In the genomic region with DNA sequence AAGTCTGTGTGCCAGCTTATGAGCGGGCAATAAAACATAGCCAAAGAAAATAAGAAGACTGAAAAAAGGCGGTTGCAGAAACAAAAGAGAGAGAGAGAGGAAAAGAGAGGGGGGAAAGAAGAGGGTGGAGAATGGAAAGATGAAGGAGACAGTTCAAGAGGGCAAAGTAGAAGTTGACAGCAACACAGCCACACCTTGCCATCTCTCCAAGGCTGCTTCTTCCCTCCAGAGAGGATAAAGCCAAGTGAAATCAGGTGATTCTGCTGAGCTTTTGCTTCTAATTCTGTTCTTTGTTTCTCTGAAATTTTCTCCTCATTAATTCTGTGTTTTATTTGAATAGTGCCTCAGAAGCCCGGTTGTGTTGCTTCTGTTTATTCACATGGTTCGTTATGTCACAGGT, we compare ENCODE assay signal across 22 cellular contexts. TPM values are rescaled to one million over a fixed set of nuclear protein-coding genes. Genes with fewer than 3 reads are reported as not detected.
A peak's percentile ranks its signal among the peaks of the same experiment; 100 is the strongest.
DNase-seq lines count a peak whose midpoint lies in the region; ATAC-seq and TF ChIP-seq lines count a peak whose summit lies in the region.
"Had no signal": no experiment of that assay in that cellular context is flagged by ENCODE, and none has a peak within 500 bp of the region (broad histone marks: within the 10 kb centered on the region; RNA-seq: fewer than 3 reads in every experiment).

No MANE protein-coding gene starts in this region.

- H3K36me3 Mint-ChIP-seq in activated naive CD8-positive, alpha-beta T cell treated with anti-CD3 and anti-CD28 coated beads, Interleukin-2, amount 10 ng/mL, durations not matched to agents 7 days and 5 days, result no peaks in the 10 kb centered on the region
- no peaks in the 10 kb centered on the region for H3K36me3 Mint-ChIP-seq in activated naive CD8-positive, alpha-beta T cell treated with anti-CD3 and anti-CD28 coated beads for 36 hours
- H3K36me3 Mint-ChIP-seq: CD4-positive, CD25-positive, alpha-beta regulatory T cell had no signal

- H3K36me3 ChIP-seq in mucosa of descending colon (ENCODE audit: low read depth), result no peaks in the 10 kb centered on the region
- H3K36me3 ChIP-seq: BLaER1 had no signal

- no peaks in the 10 kb centered on the region for H3K27me3 Mint-ChIP-seq in activated naive CD8-positive, alpha-beta T cell treated with anti-CD3 and anti-CD28 coated beads, Interleukin-2, amount 10 ng/mL, durations not matched to agents 7 days and 5 days
- no peaks in the 10 kb centered on the region for H3K27me3 Mint-ChIP-seq in activated naive CD8-positive, alpha-beta T cell treated with anti-CD3 and anti-CD28 coated beads for 36 hours
- H3K27me3 Mint-ChIP-seq: CD4-positive, CD25-positive, alpha-beta regulatory T cell had no signal

- H3K27ac Mint-ChIP-seq in activated naive CD8-positive, alpha-beta T cell treated with anti-CD3 and anti-CD28 coated beads, Interleukin-2, amount 10 ng/mL, durations not matched to agents 7 days and 5 days, result peak overlapping the region; percentile 62
- no peak overlapping the region for H3K27ac Mint-ChIP-seq in activated naive CD8-positive, alpha-beta T cell treated with anti-CD3 and anti-CD28 coated beads for 36 hours
- H3K27ac Mint-ChIP-seq: CD4-positive, CD25-positive, alpha-beta regulatory T cell; T-helper 1 cell treated with Interleukin-12 subunit alpha and Interleukin-12 subunit beta and Interleukin-4 antibody, amounts not matched to agents 30 μg/mL and 1 μg/mL, for 36 hours had no signal

- no peak overlapping the region for H3K4me3 Mint-ChIP-seq in activated naive CD8-positive, alpha-beta T cell treated with anti-CD3 and anti-CD28 coated beads, Interleukin-2, amount 10 ng/mL, durations not matched to agents 7 days and 5 days
- no peak overlapping the region for H3K4me3 Mint-ChIP-seq in activated naive CD8-positive, alpha-beta T cell treated with anti-CD3 and anti-CD28 coated beads for 36 hours
- H3K4me3 Mint-ChIP-seq: CD4-positive, CD25-positive, alpha-beta regulatory T cell; T-helper 1 cell treated with Interleukin-12 subunit alpha and Interleukin-12 subunit beta and Interleukin-4 antibody, amounts not matched to agents 30 μg/mL and 1 μg/mL, for 36 hours had no signal

- no peaks in the 10 kb centered on the region for H3K9me3 ChIP-seq in mucosa of descending colon
- H3K9me3 ChIP-seq: BLaER1, SK-N-SH had no signal

- TF ChIP-seq CTCF in mucosa of descending colon (IDR thresholded peaks at IDR 0.05), result no peak

- POLR2A ChIA-PET in activated naive CD8-positive, alpha-beta T cell treated with anti-CD3 and anti-CD28 coated beads, Interleukin-2, amount 10 ng/mL, durations not matched to agents 7 days and 5 days (lab: Charles Lee), result no interaction called here

- no peaks in the 10 kb centered on the region for H3K4me1 ChIP-seq in mucosa of descending colon (ENCODE audit: low read depth)
- H3K4me1 ChIP-seq: BLaER1 had no signal

- no peak for DNase-seq in activated naive CD8-positive, alpha-beta T cell treated with anti-CD3 and anti-CD28 coated beads, Interleukin-2, amount 10 ng/mL, durations not matched to agents 7 days and 5 days
- no peak for DNase-seq in activated naive CD8-positive, alpha-beta T cell treated with anti-CD3 and anti-CD28 coated beads for 36 hours
- DNase-seq in NCI-H774 (lab: John Stamatoyannopoulos, UW) (peak; percentile 35), mucosa of descending colon (no peak), NCI-H2081 (lab: John Stamatoyannopoulos, UW) (no peak)
- DNase-seq in activated CD4-positive, alpha-beta T cell treated with anti-CD3 and anti-CD28 coated beads, Interleukin-2, amount 50 U/mL, for 4 hours, result no peak
- DNase-seq: CD4-positive, CD25-positive, alpha-beta regulatory T cell; DMS53; HCEC 1CT; Karpas-422; NCI-H1092 treated with DMSO at 0.1 percent for 48 hours; NCI-H1694; NCI-H2081 treated with DMSO at 0.1 percent for 48 hours; NCI-H446; NCI-H524 treated with DMSO at 0.1 percent for 48 hours; PC-3; SK-N-SH; SW 1271 had no signal

- H3K4me3 ChIP-seq in mucosa of descending colon, result no peak overlapping the region
- H3K4me3 ChIP-seq: BLaER1 had no signal

- intact Hi-C loops in mucosa of descending colon (cut with DNase I, micrococcal nuclease), result no loop called here

- no peaks in the 10 kb centered on the region for H3K4me1 Mint-ChIP-seq in activated naive CD8-positive, alpha-beta T cell treated with anti-CD3 and anti-CD28 coated beads, Interleukin-2, amount 10 ng/mL, durations not matched to agents 7 days and 5 days
- no peaks in the 10 kb centered on the region for H3K4me1 Mint-ChIP-seq in activated naive CD8-positive, alpha-beta T cell treated with anti-CD3 and anti-CD28 coated beads for 36 hours
- H3K4me1 Mint-ChIP-seq: CD4-positive, CD25-positive, alpha-beta regulatory T cell had no signal

- ATAC-seq in activated naive CD8-positive, alpha-beta T cell treated with anti-CD3 and anti-CD28 coated beads, Interleukin-2, amount 10 ng/mL, durations not matched to agents 7 days and 5 days (ENCODE audit: low read depth), result no peak
- peak; percentile 61 for ATAC-seq in mucosa of descending colon
- no peak for ATAC-seq in HG02610 (IDR thresholded peaks at IDR 0.05; ENCODE audit: unreplicated experiment)
- ATAC-seq: PC-3 had no signal

- peaks cover 2% of the 10 kb centered on the region for H3K9me3 Mint-ChIP-seq in activated naive CD8-positive, alpha-beta T cell treated with anti-CD3 and anti-CD28 coated beads, Interleukin-2, amount 10 ng/mL, durations not matched to agents 7 days and 5 days
- no peaks in the 10 kb centered on the region for H3K9me3 Mint-ChIP-seq in activated naive CD8-positive, alpha-beta T cell treated with anti-CD3 and anti-CD28 coated beads for 36 hours
- H3K9me3 Mint-ChIP-seq: T-helper 1 cell treated with Interleukin-12 subunit alpha and Interleukin-12 subunit beta and Interleukin-4 antibody, amounts not matched to agents 30 μg/mL and 1 μg/mL, for 36 hours had no signal

RNA-seq across cellular contexts. Expression of gene PTPRK, which starts 48.5 kb away (rescaled TPM):
- 1 to 10 TPM; 2.8 to 5.0 TPM for total RNA-seq in activated naive CD8-positive, alpha-beta T cell treated with anti-CD3 and anti-CD28 coated beads, Interleukin-2, amount 10 ng/mL, durations not matched to agents 7 days and 5 days
- total RNA-seq in activated naive CD8-positive, alpha-beta T cell treated with anti-CD3 and anti-CD28 coated beads for 36 hours, result 10 to 100 TPM; 13.4 to 18.0 TPM
- total RNA-seq in mucosa of descending colon, result 100 to 1,000 TPM in 1 of 3 donors, 10 to 100 TPM in 2; 75.9 to 159 (median 86.7) TPM
- total RNA-seq: G401 had no signal

Comparison
In these comparisons a context has a peak if more than half of its experiments do, and no peak if none do; other contexts are left out.
1. RNA of gene PTPRK, which starts 48.5 kb away (total RNA-seq): 75.9 to 159 TPM in mucosa of descending colon; 13.4 to 18.0 TPM in activated naive CD8-positive, alpha-beta T cell treated with anti-CD3 and anti-CD28 coated beads for 36 hours and 2.8 to 5.0 TPM in activated naive CD8-positive, alpha-beta T cell treated with anti-CD3 and anti-CD28 coated beads, Interleukin-2, amount 10 ng/mL, durations not matched to agents 7 days and 5 days; every median in the first group is over 4 times any median in the second.